Comparison of ENCODE assay signal across 1 cellular context in genomic region chr16:70591609-70592008, GRCh38.
TF ChIP-seq lines count a peak whose summit lies in the region.

No MANE protein-coding gene starts in this region.

TF ChIP-seq in GM12878, 131 proteins besides CTCF, POLR2A, EP300 and RAD21 (continued from another document):
- TF ChIP-seq, protein P1, sequence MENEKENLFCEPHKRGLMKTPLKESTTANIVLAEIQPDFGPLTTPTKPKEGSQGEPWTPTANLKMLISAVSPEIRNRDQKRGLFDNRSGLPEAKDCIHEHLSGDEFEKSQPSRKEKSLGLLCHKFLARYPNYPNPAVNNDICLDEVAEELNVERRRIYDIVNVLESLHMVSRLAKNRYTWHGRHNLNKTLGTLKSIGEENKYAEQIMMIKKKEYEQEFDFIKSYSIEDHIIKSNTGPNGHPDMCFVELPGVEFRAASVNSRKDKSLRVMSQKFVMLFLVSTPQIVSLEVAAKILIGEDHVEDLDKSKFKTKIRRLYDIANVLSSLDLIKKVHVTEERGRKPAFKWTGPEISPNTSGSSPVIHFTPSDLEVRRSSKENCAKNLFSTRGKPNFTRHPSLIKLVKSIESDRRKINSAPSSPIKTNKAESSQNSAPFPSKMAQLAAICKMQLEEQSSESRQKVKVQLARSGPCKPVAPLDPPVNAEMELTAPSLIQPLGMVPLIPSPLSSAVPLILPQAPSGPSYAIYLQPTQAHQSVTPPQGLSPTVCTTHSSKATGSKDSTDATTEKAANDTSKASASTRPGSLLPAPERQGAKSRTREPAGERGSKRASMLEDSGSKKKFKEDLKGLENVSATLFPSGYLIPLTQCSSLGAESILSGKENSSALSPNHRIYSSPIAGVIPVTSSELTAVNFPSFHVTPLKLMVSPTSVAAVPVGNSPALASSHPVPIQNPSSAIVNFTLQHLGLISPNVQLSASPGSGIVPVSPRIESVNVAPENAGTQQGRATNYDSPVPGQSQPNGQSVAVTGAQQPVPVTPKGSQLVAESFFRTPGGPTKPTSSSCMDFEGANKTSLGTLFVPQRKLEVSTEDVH (IDR thresholded peaks at IDR 0.05; ENCODE audit: low read depth, partially characterized antibody) = no peak
- no peak for TF ChIP-seq ZNF24 (IDR thresholded peaks at IDR 0.05)
- TF ChIP-seq IRF4 (IDR thresholded peaks at IDR 0.05; ENCODE audit: low read depth, low read length) = no peak
